Comparison of ENCODE assay signal across 8 cellular contexts in genomic region chr11:95715777-95716241, GRCh38.
DNase-seq lines count a peak whose midpoint lies in the region; ATAC-seq, FAIRE-seq and TF ChIP-seq lines count a peak whose summit lies in the region.

No MANE protein-coding gene starts in this region.

- H3K36me3 ChIP-seq in HEK293 (ENCODE audit: control insufficient read depth in 2 of 2, insufficient read depth in 1 of 2, low read length in 2 of 2) (no peaks in the 10 kb centered on the region), OCI-LY3 (replicated peaks; ENCODE audit: low read depth, low read length) (no peaks in the 10 kb centered on the region), mammary epithelial cell (ENCODE audit: insufficient read depth, low read length) (no peaks in the 10 kb centered on the region), left lung (no peaks in the 10 kb centered on the region)

- no peak for TF ChIP-seq POLR2A in GM12891 (IDR thresholded peaks at IDR 0.05; ENCODE audit: low read depth, low read length)

- TF ChIP-seq CTCF in HEK293 (tag by site-specific recombination; IDR thresholded peaks at IDR 0.05) (no peak), OCI-LY3 (IDR thresholded peaks at IDR 0.05; ENCODE audit: low read depth, low read length) (no peak), mammary epithelial cell (conservative IDR thresholded peaks at IDR 0.05 in 1 of 2, IDR thresholded peaks at IDR 0.05 in 1 of 2; ENCODE audit: extremely low read depth in 1 of 2, insufficient read depth in 1 of 2, low read depth in 1 of 2, low read length in 2 of 2) (no peak), left lung (IDR thresholded peaks at IDR 0.05) (no peak)

- H3K9ac ChIP-seq in OCI-LY3 (ENCODE audit: low read length) (no peak overlapping the region), mammary epithelial cell (ENCODE audit: insufficient read depth, low read length) (no peak overlapping the region)

- BruUV-seq in mammary epithelial cell (replicated peaks; lab: Mats Ljungman, UMichigan): no TSS peak

- CTCF ChIA-PET in HEK293 (lab: Yijun Ruan, JAX): interaction anchor here (0.6 to 3.1 kb wide), 4 partner anchors 10 to 562 kb away, joined by 3 to 15 read pairs (median 4); no protein-coding TSS in a partner anchor
- CTCF ChIA-PET in mammary epithelial cell (lab: Charles Lee; ENCODE audit: low non-redundant PET): no interaction called here

- DNase-seq in GM12891 (ENCODE audit: insufficient read length, low spot score) (no peak), mammary epithelial cell (peak; percentile 99), RKO (ENCODE audit: low spot score) (no peak), HuH-7.5 (ENCODE audit: low spot score) (no peak), left lung (no peak)
- peak; percentile 45 to 62 for DNase-seq in stimulated activated CD4-positive, alpha-beta T cell treated with anti-CD3 and anti-CD28 coated beads, Interleukin-2, amount 100 ng/mL, for 24 hours

- peak; percentile 95 for FAIRE-seq in GM12891 (lab: Jason Lieb, UNC)

- intact Hi-C loops in mammary epithelial cell (cut with micrococcal nuclease) (no loop called here), left lung (cut with DNase I) (no loop called here)

- 0% methylated on average over 2 of the region's 2 CpGs for WGBS in mammary epithelial cell (ENCODE audit: low coverage, missing lambda C conversion rate)

- H3K9me3 ChIP-seq in HEK293 (ENCODE audit: control insufficient read depth, insufficient read depth, low read depth, low read length) (no peaks in the 10 kb centered on the region), OCI-LY3 (ENCODE audit: insufficient read depth, low read length) (no peaks in the 10 kb centered on the region), mammary epithelial cell (replicated peaks; ENCODE audit: insufficient read depth, low read length) (no peaks in the 10 kb centered on the region), left lung (no peaks in the 10 kb centered on the region)

- POLR2A ChIA-PET in HEK293 (lab: Yijun Ruan, JAX): no interaction called here

- no peaks in the 10 kb centered on the region for H3K79me2 ChIP-seq in OCI-LY3 (ENCODE audit: low read length)
- no peaks in the 10 kb centered on the region for H3K79me2 ChIP-seq in mammary epithelial cell (ENCODE audit: insufficient read depth, low read length)

- dilution Hi-C loops in mammary epithelial cell (cut with HindIII; ENCODE audit: low sequenced_read_pairs): loop anchor here (5.0 to 10.0 kb wide), 2 partner anchors 36 to 79 kb away; partner anchors contain the start of gene CEP57

- ATAC-seq in left lung: no peak

- H3K27ac ChIP-seq in HEK293 (ENCODE audit: extremely low read depth, low read depth, low read length) (no peak overlapping the region), OCI-LY3 (ENCODE audit: low read length) (peak overlapping the region; percentile 59), mammary epithelial cell (ENCODE audit: insufficient read depth, low read depth, low read length) (peak overlapping the region; percentile 79), left lung (no peak overlapping the region)

- H3K4me2 ChIP-seq in OCI-LY3 (ENCODE audit: low read length) (peak overlapping the region; percentile 64), mammary epithelial cell (ENCODE audit: insufficient read depth, low read depth, low read length) (peak overlapping the region; percentile 66)

- peak overlapping the region; percentile 34 for H2AFZ ChIP-seq in OCI-LY3 (ENCODE audit: low read depth, low read length)
- peak overlapping the region; percentile 62 for H2AFZ ChIP-seq in mammary epithelial cell (ENCODE audit: low read depth, low read length)

- in situ Hi-C loops in mammary epithelial cell (cut with MboI; ENCODE audit: low sequenced_read_pairs in 2 of 2): no loop called here

- H3K27me3 ChIP-seq in OCI-LY3 (ENCODE audit: low read depth, low read length) (no peaks in the 10 kb centered on the region), mammary epithelial cell (ENCODE audit: insufficient read depth, low read length) (no peaks in the 10 kb centered on the region), left lung (no peaks in the 10 kb centered on the region)

- H3K4me1 ChIP-seq in HEK293 (ENCODE audit: control insufficient read depth, insufficient read depth, low read length): no peaks in the 10 kb centered on the region
- H3K4me1 ChIP-seq in OCI-LY3 (ENCODE audit: low read length): peaks cover 50% of the 10 kb centered on the region
- H3K4me1 ChIP-seq in mammary epithelial cell (ENCODE audit: insufficient read depth, low read length): peaks cover 13% of the 10 kb centered on the region
- H3K4me1 ChIP-seq in left lung: no peaks in the 10 kb centered on the region

- H3K4me3 ChIP-seq in HEK293 (ENCODE audit: low read depth, low read length) (no peak overlapping the region), OCI-LY3 (ENCODE audit: low read length) (peak overlapping the region; percentile 32), mammary epithelial cell (replicated peaks in 1 of 3; ENCODE audit: insufficient read depth in 1 of 3, low read depth in 2 of 3, low read length in 3 of 3) (no peak overlapping the region), left lung (no peak overlapping the region)

- H4K20me1 ChIP-seq in OCI-LY3 (ENCODE audit: insufficient read depth, low read length) (no peaks in the 10 kb centered on the region), mammary epithelial cell (ENCODE audit: insufficient read depth, low read length) (no peaks in the 10 kb centered on the region)

TF ChIP-seq in GM12891, 5 proteins besides CTCF, POLR2A, EP300 and RAD21:
- TF ChIP-seq TAF1 (IDR thresholded peaks at IDR 0.05; ENCODE audit: low read depth, low read length) (no peak), POU2F2 (IDR thresholded peaks at IDR 0.05; ENCODE audit: low read depth, low read length) (peak; percentile 93)

TF ChIP-seq in HEK293, 187 proteins besides CTCF, POLR2A, EP300 and RAD21:
- TF ChIP-seq ZFHX2 (tag by site-specific recombination; conservative IDR thresholded peaks at IDR 0.05) (0 out of 2 replicates have a peak, but pooled peaks have one; percentile 16), ZNF488 (tag by site-specific recombination; IDR thresholded peaks at IDR 0.05) (no peak)

Comparison
In these comparisons a context has a peak if more than half of its experiments do, and no peak if none do; other contexts are left out.
1. DNase-seq: peak in mammary epithelial cell (single experiment) and stimulated activated CD4-positive, alpha-beta T cell treated with anti-CD3 and anti-CD28 coated beads, Interleukin-2, amount 100 ng/mL, for 24 hours (2 of 2); none in GM12891 (single experiment), RKO (single experiment), HuH-7.5 (single experiment) and left lung (0 of 2).
2. H3K27ac ChIP-seq: peak in OCI-LY3 (single experiment) and mammary epithelial cell (single experiment); none in HEK293 (single experiment) and left lung (0 of 2).